ENCODE assay signal across 9 cellular contexts in the genomic region with DNA sequence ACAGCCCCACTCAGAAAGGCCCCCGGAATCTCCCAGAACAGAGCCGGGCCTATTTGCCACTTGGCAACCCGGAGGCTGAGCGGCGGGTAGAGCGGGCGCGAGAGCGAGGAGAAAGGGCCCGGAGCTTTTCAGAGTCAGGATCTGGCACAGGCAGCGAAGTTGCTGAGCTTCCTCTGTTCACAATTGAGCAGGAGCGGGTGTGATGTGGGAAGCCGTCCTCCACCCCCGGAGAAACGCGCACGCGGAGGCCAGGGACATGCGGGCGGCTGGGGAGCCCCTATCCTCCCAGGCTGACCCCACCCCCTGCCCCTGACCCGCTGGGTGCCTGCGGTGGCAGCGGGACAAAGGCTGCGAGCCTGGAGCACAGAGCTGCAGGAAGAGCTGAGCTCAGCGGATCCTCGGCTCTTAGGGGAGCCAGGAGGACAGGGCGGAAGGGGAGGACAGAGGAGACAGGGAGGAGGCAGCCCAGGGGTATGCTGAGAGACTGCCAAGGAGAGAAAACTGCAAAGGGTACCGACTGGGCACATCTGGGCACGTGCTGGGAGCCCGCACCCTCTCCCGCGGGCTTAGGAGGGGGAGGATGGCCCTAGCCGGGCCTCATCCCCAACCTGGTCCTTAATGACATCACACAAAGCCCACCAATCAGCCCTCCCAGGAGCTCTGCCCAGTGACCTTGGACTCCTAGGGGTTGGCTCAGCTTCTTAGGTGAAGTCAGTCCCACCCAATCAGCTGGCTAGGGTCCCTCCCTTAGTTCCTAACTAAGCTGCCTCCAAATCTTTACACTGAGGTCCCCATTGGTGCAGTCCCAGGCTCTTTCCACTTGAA. TPM values are rescaled to one million over a fixed set of nuclear protein-coding genes. Genes with fewer than 3 reads are reported as not detected.
DNase-seq lines count a peak whose midpoint lies in the region; ATAC-seq and TF ChIP-seq lines count a peak whose summit lies in the region.
"Had no signal": no experiment of that assay in that cellular context is flagged by ENCODE, and none has a peak within 500 bp of the region (broad histone marks: within the 10 kb centered on the region; RNA-seq: fewer than 3 reads in every experiment).

No MANE protein-coding gene starts in this region.

- H3K4me2 ChIP-seq in DND-41 (ENCODE audit: insufficient read depth, low read length) (no peak overlapping the region), OCI-LY3 (ENCODE audit: low read length) (peak overlapping the region; percentile 99)

- no peak overlapping the region for H3K4me3 ChIP-seq in DND-41 (ENCODE audit: low read depth in 1 of 2, low read length in 2 of 2)
- H3K4me3 ChIP-seq in OCI-LY3 (ENCODE audit: low read length) = 0 out of 2 replicates have a peak overlapping the region, but pooled peaks have one; percentile 45
- peak overlapping the region; percentile 28 to 77 for H3K4me3 ChIP-seq in neutrophil (ENCODE audit: low read depth in 1 of 2, low read length in 1 of 2)
- no peak overlapping the region for H3K4me3 ChIP-seq in CD8-positive, alpha-beta T cell (ENCODE audit: low read depth, low read length)

- H3K4me3 Mint-ChIP-seq in glutamatergic neuron (ENCODE audit: unreplicated experiment) = no peak overlapping the region
- H3K4me3 Mint-ChIP-seq in CD8-positive, alpha-beta T cell = no peak overlapping the region

- intact Hi-C loops in CD8-positive, alpha-beta T cell (cut with DNase I, micrococcal nuclease) = no loop called here

- H3K9me3 ChIP-seq in DND-41 (ENCODE audit: insufficient read depth, low read length, severe bottlenecking) (no peaks in the 10 kb centered on the region), OCI-LY3 (ENCODE audit: insufficient read depth, low read length) (no peaks in the 10 kb centered on the region), neutrophil (no peaks in the 10 kb centered on the region)
- H3K9me3 ChIP-seq in CD8-positive, alpha-beta T cell (ENCODE audit: low read length) = no peaks in the 10 kb centered on the region

- H4K20me1 ChIP-seq in DND-41 (ENCODE audit: insufficient read depth, low read length) (peaks cover 77% of the 10 kb centered on the region), OCI-LY3 (ENCODE audit: insufficient read depth, low read length) (peaks cover 94% of the 10 kb centered on the region)

- no peak for TF ChIP-seq CTCF in DND-41 (IDR thresholded peaks at IDR 0.05; ENCODE audit: borderline replicate concordance, extremely low read depth, low read length, poor library complexity, severe bottlenecking)
- no peak for TF ChIP-seq CTCF in OCI-LY3 (IDR thresholded peaks at IDR 0.05; ENCODE audit: low read depth, low read length)
- TF ChIP-seq CTCF in glutamatergic neuron (IDR thresholded peaks at IDR 0.05; ENCODE audit: partially characterized antibody, unreplicated experiment) = no peak
- TF ChIP-seq CTCF in neutrophil (IDR thresholded peaks at IDR 0.05) = no peak
- no peak for TF ChIP-seq CTCF in GM20000 (IDR thresholded peaks at IDR 0.05; ENCODE audit: extremely low read depth, missing control alignments)
- TF ChIP-seq CTCF in CD8-positive, alpha-beta T cell (IDR thresholded peaks at IDR 0.05) = no peak

- H2AFZ ChIP-seq in DND-41 (ENCODE audit: low read depth, low read length) (no peak overlapping the region), OCI-LY3 (ENCODE audit: low read depth, low read length) (no peak overlapping the region)

- peaks cover 8% of the 10 kb centered on the region for H3K9me3 Mint-ChIP-seq in glutamatergic neuron (ENCODE audit: unreplicated experiment)
- no peaks in the 10 kb centered on the region for H3K9me3 Mint-ChIP-seq in CD8-positive, alpha-beta T cell

- POLR2A ChIA-PET in CD8-positive, alpha-beta T cell (lab: Charles Lee) = no interaction called here

- DNase-seq in DND-41 (no peak), glutamatergic neuron (peak; percentile 45), GM20000 (ENCODE audit: low spot score) (no peak)
- DNase-seq in CD8-positive, alpha-beta T cell = no peak
- DNase-seq: NCI-H1436; stimulated activated CD4-positive, alpha-beta T cell treated with anti-CD3 and anti-CD28 coated beads, Interleukin-4, amount 100 ng/mL, for 4 hours had no signal

- H3K27ac ChIP-seq in DND-41 (ENCODE audit: low read length) (0 out of 2 replicates have a peak overlapping the region, but pooled peaks have one; percentile 8), OCI-LY3 (ENCODE audit: low read length) (peak overlapping the region; percentile 56), neutrophil (peak overlapping the region; percentile 98)
- no peak overlapping the region for H3K27ac ChIP-seq in CD8-positive, alpha-beta T cell (ENCODE audit: low read depth, low read length)

- H3K9ac ChIP-seq in DND-41 (ENCODE audit: low read depth, low read length) (no peak overlapping the region), OCI-LY3 (ENCODE audit: low read length) (peak overlapping the region; percentile 40; the same call in 1 of the 2 replicates)

- H3K36me3 ChIP-seq in DND-41 (ENCODE audit: insufficient read depth, low read length) (peaks cover 2% of the 10 kb centered on the region; the same call in 1 of the 2 replicates), OCI-LY3 (replicated peaks; ENCODE audit: low read depth, low read length) (peaks cover 39% of the 10 kb centered on the region), neutrophil (peaks cover 13% of the 10 kb centered on the region)
- H3K36me3 ChIP-seq in CD8-positive, alpha-beta T cell (ENCODE audit: insufficient read depth, low read length) = peaks cover 2% of the 10 kb centered on the region

- no peaks in the 10 kb centered on the region for H3K36me3 Mint-ChIP-seq in glutamatergic neuron (ENCODE audit: unreplicated experiment)
- H3K36me3 Mint-ChIP-seq in CD8-positive, alpha-beta T cell = peaks cover 27% of the 10 kb centered on the region

- no peak overlapping the region for H3K27ac Mint-ChIP-seq in glutamatergic neuron (ENCODE audit: unreplicated experiment)
- no peak overlapping the region for H3K27ac Mint-ChIP-seq in CD8-positive, alpha-beta T cell

- H3K4me1 ChIP-seq in DND-41 (ENCODE audit: insufficient read depth, low read length) = peaks cover 33% of the 10 kb centered on the region
- H3K4me1 ChIP-seq in OCI-LY3 (ENCODE audit: low read length) = peaks cover 61% of the 10 kb centered on the region
- H3K4me1 ChIP-seq in neutrophil (ENCODE audit: control insufficient read depth in 1 of 2, insufficient read depth in 1 of 2, low read depth in 1 of 2, low read length in 1 of 2) = peaks cover 100% of the 10 kb centered on the region in 2 experiments
- H3K4me1 ChIP-seq in CD8-positive, alpha-beta T cell (ENCODE audit: insufficient read depth, low read length) = peaks cover 93% of the 10 kb centered on the region

- peaks cover 10% of the 10 kb centered on the region for H3K27me3 Mint-ChIP-seq in glutamatergic neuron (ENCODE audit: unreplicated experiment)
- H3K27me3 Mint-ChIP-seq in CD8-positive, alpha-beta T cell (ENCODE audit: low read depth) = no peaks in the 10 kb centered on the region

- CTCF ChIA-PET in CD8-positive, alpha-beta T cell (lab: Charles Lee) = interaction anchor here (2.0 to 3.4 kb wide), 3 partner anchors 9 to 42 kb away, joined by 7 to 26 read pairs (median 18); partner anchors contain the start of gene KIF21B

- H3K27me3 ChIP-seq in DND-41 (ENCODE audit: insufficient read depth, low read length, poor library complexity) = no peaks in the 10 kb centered on the region
- H3K27me3 ChIP-seq in OCI-LY3 (ENCODE audit: low read depth, low read length) = no peaks in the 10 kb centered on the region
- no peaks in the 10 kb centered on the region for H3K27me3 ChIP-seq in neutrophil
- no peaks in the 10 kb centered on the region for H3K27me3 ChIP-seq in CD8-positive, alpha-beta T cell (ENCODE audit: insufficient read depth, low read length)

- H3K4me1 Mint-ChIP-seq in glutamatergic neuron (ENCODE audit: low read depth, unreplicated experiment) = peaks cover 34% of the 10 kb centered on the region
- peaks cover 91% of the 10 kb centered on the region for H3K4me1 Mint-ChIP-seq in CD8-positive, alpha-beta T cell (ENCODE audit: low read depth)

- ATAC-seq in DND-41 (ENCODE audit: insufficient read depth, low read depth) = no peak
- no peak for ATAC-seq in CD8-positive, alpha-beta T cell
- no peak for ATAC-seq in HG02623 (IDR thresholded peaks at IDR 0.05; ENCODE audit: unreplicated experiment)

- H3K79me2 ChIP-seq in DND-41 (ENCODE audit: insufficient read depth, low read length) (peaks cover 92% of the 10 kb centered on the region), OCI-LY3 (ENCODE audit: low read length) (peaks cover 100% of the 10 kb centered on the region)

RNA-seq across cellular contexts. Expression of gene KIF21B, which starts 9.3 kb away (rescaled TPM):
- 51.1 TPM for total RNA-seq in glutamatergic neuron (ENCODE audit: unreplicated experiment)
- total RNA-seq in CD8-positive, alpha-beta T cell = 10 to 100 TPM; 62.2 to 63.5 TPM

Comparison
In these comparisons a context has a peak if more than half of its experiments do, and no peak if none do; other contexts are left out.
1. H3K4me3 ChIP-seq: peak in OCI-LY3 (single experiment) and neutrophil (2 of 2); none in DND-41 (0 of 2) and CD8-positive, alpha-beta T cell (single experiment).